In genomic region chr16:3864562-3864961, GRCh38 we compare ENCODE assay signal across 15 cellular contexts. TPM values are rescaled to one million over a fixed set of nuclear protein-coding genes. Genes with fewer than 3 reads are reported as not detected.
DNase-seq lines count a peak whose midpoint lies in the region; ATAC-seq and TF ChIP-seq lines count a peak whose summit lies in the region.
"Had no signal": no experiment of that assay in that cellular context is flagged by ENCODE, and none has a peak within 500 bp of the region (broad histone marks: within the 10 kb centered on the region; RNA-seq: fewer than 3 reads in every experiment).

No MANE protein-coding gene starts in this region.

- peaks cover 85% of the 10 kb centered on the region for H3K4me1 ChIP-seq in CD8-positive, alpha-beta memory T cell (ENCODE audit: insufficient read depth, low read length)
- peaks cover 67 to 100% (median 94%) of the 10 kb centered on the region in 4 donors for H3K4me1 ChIP-seq in esophagus muscularis mucosa

- H3K27me3 Mint-ChIP-seq in activated naive CD4-positive, alpha-beta T cell treated with anti-CD3 and anti-CD28 coated beads for 36 hours (ENCODE audit: low read depth): no peaks in the 10 kb centered on the region
- no peaks in the 10 kb centered on the region for H3K27me3 Mint-ChIP-seq in CD8-positive, alpha-beta memory T cell
- no peaks in the 10 kb centered on the region for H3K27me3 Mint-ChIP-seq in effector memory CD8-positive, alpha-beta T cell

- DNase-seq in activated naive CD4-positive, alpha-beta T cell treated with anti-CD3 and anti-CD28 coated beads, Interleukin-2, amount 50 U/mL, for 72 hours (ENCODE audit: low spot score in 2 of 2): no peak
- DNase-seq in activated naive CD4-positive, alpha-beta T cell treated with anti-CD3 and anti-CD28 coated beads for 36 hours: no peak
- DNase-seq in CD8-positive, alpha-beta memory T cell: no peak
- DNase-seq in effector memory CD8-positive, alpha-beta T cell: no peak
- no peak for DNase-seq in stimulated activated effector memory CD8-positive, alpha-beta T cell treated with anti-CD3 and anti-CD28 coated beads, Interleukin-12 subunit alpha, Interleukin-12 subunit beta, amount 100 ng/mL, for 72 hours (ENCODE audit: low spot score in 2 of 2)
- DNase-seq in esophagus muscularis mucosa (ENCODE audit: extremely low spot score): no peak
- no peak for DNase-seq in NK-92 treated with Interleukin-12 subunit alpha and Interleukin-12 subunit beta, amount 100 ng/mL, for 24 hours (lab: John Stamatoyannopoulos, UW)
- DNase-seq: ACHN, BE2C, KBM-7, NCI-H1048, NCI-H2227 treated with DMSO at 0.1 percent for 48 hours, NCI-H526 treated with DMSO at 0.1 percent for 48 hours had no signal

- H3K36me3 ChIP-seq in CD8-positive, alpha-beta memory T cell (ENCODE audit: insufficient read depth, low read length): no peaks in the 10 kb centered on the region
- no peaks in the 10 kb centered on the region for H3K36me3 ChIP-seq in esophagus muscularis mucosa
- H3K36me3 ChIP-seq: BE2C had no signal

- TF ChIP-seq CTCF in esophagus muscularis mucosa (IDR thresholded peaks at IDR 0.05): no peak

- no peak overlapping the region for H3K4me3 ChIP-seq in CD8-positive, alpha-beta memory T cell (ENCODE audit: low read length)
- no peak overlapping the region for H3K4me3 ChIP-seq in esophagus muscularis mucosa

- H3K27ac Mint-ChIP-seq in activated naive CD4-positive, alpha-beta T cell treated with anti-CD3 and anti-CD28 coated beads, Interleukin-2, amount 50 U/mL, for 72 hours: no peak overlapping the region
- H3K27ac Mint-ChIP-seq in activated naive CD4-positive, alpha-beta T cell treated with anti-CD3 and anti-CD28 coated beads for 36 hours: no peak overlapping the region
- H3K27ac Mint-ChIP-seq in CD8-positive, alpha-beta memory T cell: peak overlapping the region in 6 of 8 donors; percentile 29 to 92 (median 52)
- H3K27ac Mint-ChIP-seq in effector memory CD8-positive, alpha-beta T cell: no peak overlapping the region
- no peak overlapping the region for H3K27ac Mint-ChIP-seq in stimulated activated effector memory CD8-positive, alpha-beta T cell treated with anti-CD3 and anti-CD28 coated beads, Interleukin-12 subunit alpha, Interleukin-12 subunit beta, amount 100 ng/mL, for 72 hours

- no peak for TF ChIP-seq POLR2A in esophagus muscularis mucosa (IDR thresholded peaks at IDR 0.05; ENCODE audit: low read depth)

- POLR2A ChIA-PET in CD8-positive, alpha-beta memory T cell (lab: Charles Lee): no interaction called here

- H3K4me1 Mint-ChIP-seq in activated naive CD4-positive, alpha-beta T cell treated with anti-CD3 and anti-CD28 coated beads for 36 hours (ENCODE audit: low read depth): peaks cover 71% of the 10 kb centered on the region
- H3K4me1 Mint-ChIP-seq in CD8-positive, alpha-beta memory T cell: peaks cover 88 to 99% (median 93%) of the 10 kb centered on the region in 3 donors
- peaks cover 63 to 67% of the 10 kb centered on the region in 2 donors for H3K4me1 Mint-ChIP-seq in effector memory CD8-positive, alpha-beta T cell (ENCODE audit: low read depth in 2 of 2)
- peaks cover 73% of the 10 kb centered on the region for H3K4me1 Mint-ChIP-seq in stimulated activated effector memory CD8-positive, alpha-beta T cell treated with anti-CD3 and anti-CD28 coated beads, Interleukin-12 subunit alpha, Interleukin-12 subunit beta, amount 100 ng/mL, for 72 hours

- ATAC-seq in activated naive CD4-positive, alpha-beta T cell treated with anti-CD3 and anti-CD28 coated beads, Interleukin-2, amount 50 U/mL, for 72 hours: peak; percentile 59 to 78
- no peak for ATAC-seq in effector memory CD8-positive, alpha-beta T cell (replicated peaks)
- peak; percentile 70 for ATAC-seq in stimulated activated effector memory CD8-positive, alpha-beta T cell treated with anti-CD3 and anti-CD28 coated beads, Interleukin-12 subunit alpha, Interleukin-12 subunit beta, amount 100 ng/mL, for 72 hours

- intact Hi-C loops in activated naive CD4-positive, alpha-beta T cell treated with anti-CD3 and anti-CD28 coated beads for 36 hours (cut with micrococcal nuclease): no loop called here
- intact Hi-C loops in esophagus muscularis mucosa (cut with DNase I): no loop called here

- no peaks in the 10 kb centered on the region for H3K27me3 ChIP-seq in CD8-positive, alpha-beta memory T cell (ENCODE audit: insufficient read depth, low read length, poor library complexity, severe bottlenecking)
- H3K27me3 ChIP-seq in esophagus muscularis mucosa: no peaks in the 10 kb centered on the region
- H3K27me3 ChIP-seq: BE2C had no signal

- 93% methylated on average over 5 of the region's 5 CpGs for WGBS in esophagus muscularis mucosa

- no peak overlapping the region for H3K27ac ChIP-seq in CD8-positive, alpha-beta memory T cell (ENCODE audit: low read depth, low read length)
- H3K27ac ChIP-seq in esophagus muscularis mucosa (replicated peaks in 1 of 4): no peak overlapping the region
- H3K27ac ChIP-seq: HL-60, RWPE1 had no signal

- TF ChIP-seq EP300 in esophagus muscularis mucosa (IDR thresholded peaks at IDR 0.05): no peak

- no peaks in the 10 kb centered on the region for H3K36me3 Mint-ChIP-seq in activated naive CD4-positive, alpha-beta T cell treated with anti-CD3 and anti-CD28 coated beads, Interleukin-2, amount 50 U/mL, for 72 hours
- H3K36me3 Mint-ChIP-seq in activated naive CD4-positive, alpha-beta T cell treated with anti-CD3 and anti-CD28 coated beads for 36 hours (ENCODE audit: low read depth): peaks cover 2% of the 10 kb centered on the region
- peaks cover 0 to 11% (median 6%) of the 10 kb centered on the region in 3 donors for H3K36me3 Mint-ChIP-seq in CD8-positive, alpha-beta memory T cell
- peaks cover 14% of the 10 kb centered on the region for H3K36me3 Mint-ChIP-seq in effector memory CD8-positive, alpha-beta T cell (ENCODE audit: insufficient read depth)
- no peaks in the 10 kb centered on the region for H3K36me3 Mint-ChIP-seq in stimulated activated effector memory CD8-positive, alpha-beta T cell treated with anti-CD3 and anti-CD28 coated beads, Interleukin-12 subunit alpha, Interleukin-12 subunit beta, amount 100 ng/mL, for 72 hours

- CTCF ChIA-PET in activated naive CD4-positive, alpha-beta T cell treated with anti-CD3 and anti-CD28 coated beads for 36 hours (lab: Charles Lee): no interaction called here
- CTCF ChIA-PET in CD8-positive, alpha-beta memory T cell (lab: Charles Lee): interaction anchor here (1.2 kb wide), 1 partner anchor 14 kb away, joined by 3 read pairs; no protein-coding TSS in a partner anchor

- no peaks in the 10 kb centered on the region for H3K9me3 Mint-ChIP-seq in activated naive CD4-positive, alpha-beta T cell treated with anti-CD3 and anti-CD28 coated beads, Interleukin-2, amount 50 U/mL, for 72 hours
- H3K9me3 Mint-ChIP-seq in activated naive CD4-positive, alpha-beta T cell treated with anti-CD3 and anti-CD28 coated beads for 36 hours: no peaks in the 10 kb centered on the region
- H3K9me3 Mint-ChIP-seq in CD8-positive, alpha-beta memory T cell: no peaks in the 10 kb centered on the region
- no peaks in the 10 kb centered on the region for H3K9me3 Mint-ChIP-seq in effector memory CD8-positive, alpha-beta T cell
- H3K9me3 Mint-ChIP-seq in stimulated activated effector memory CD8-positive, alpha-beta T cell treated with anti-CD3 and anti-CD28 coated beads, Interleukin-12 subunit alpha, Interleukin-12 subunit beta, amount 100 ng/mL, for 72 hours: no peaks in the 10 kb centered on the region

- no peak overlapping the region for H3K4me3 Mint-ChIP-seq in activated naive CD4-positive, alpha-beta T cell treated with anti-CD3 and anti-CD28 coated beads for 36 hours
- peak overlapping the region in 2 of 7 donors; percentile 4 to 25 for H3K4me3 Mint-ChIP-seq in CD8-positive, alpha-beta memory T cell
- peak overlapping the region; percentile 11 to 32 for H3K4me3 Mint-ChIP-seq in effector memory CD8-positive, alpha-beta T cell
- H3K4me3 Mint-ChIP-seq in stimulated activated effector memory CD8-positive, alpha-beta T cell treated with anti-CD3 and anti-CD28 coated beads, Interleukin-12 subunit alpha, Interleukin-12 subunit beta, amount 100 ng/mL, for 72 hours: no peak overlapping the region

- H3K9me3 ChIP-seq in CD8-positive, alpha-beta memory T cell (ENCODE audit: low read length): no peaks in the 10 kb centered on the region
- H3K9me3 ChIP-seq in esophagus muscularis mucosa: no peaks in the 10 kb centered on the region
- H3K9me3 ChIP-seq: BE2C had no signal

RNA-seq across cellular contexts. Expression of gene CREBBP, which starts 16.0 kb away (rescaled TPM):
- total RNA-seq in activated naive CD4-positive, alpha-beta T cell treated with anti-CD3 and anti-CD28 coated beads, Interleukin-2, amount 50 U/mL, for 72 hours: 10 to 100 TPM; 39.9 to 50.0 TPM
- total RNA-seq in activated naive CD4-positive, alpha-beta T cell treated with anti-CD3 and anti-CD28 coated beads for 36 hours: 10 to 100 TPM; 29.9 to 33.0 TPM
- total RNA-seq in CD8-positive, alpha-beta memory T cell: 10 to 100 TPM; 48.8 to 51.1 TPM
- 15.5 TPM for polyA plus RNA-seq in CD8-positive, alpha-beta memory T cell
- total RNA-seq in esophagus muscularis mucosa: 100 to 1,000 TPM in 1 of 4 donors, 10 to 100 TPM in 3; 48.2 to 112 (median 74.9) TPM

Comparison
In these comparisons a context has a peak if more than half of its experiments do, and no peak if none do; other contexts are left out.
1. H3K27ac Mint-ChIP-seq: peak in CD8-positive, alpha-beta memory T cell (6 of 8); none in activated naive CD4-positive, alpha-beta T cell treated with anti-CD3 and anti-CD28 coated beads, Interleukin-2, amount 50 U/mL, for 72 hours (0 of 2), activated naive CD4-positive, alpha-beta T cell treated with anti-CD3 and anti-CD28 coated beads for 36 hours (single experiment), effector memory CD8-positive, alpha-beta T cell (0 of 2) and stimulated activated effector memory CD8-positive, alpha-beta T cell treated with anti-CD3 and anti-CD28 coated beads, Interleukin-12 subunit alpha, Interleukin-12 subunit beta, amount 100 ng/mL, for 72 hours (single experiment).
2. H3K4me3 Mint-ChIP-seq: peak in effector memory CD8-positive, alpha-beta T cell (2 of 2); none in activated naive CD4-positive, alpha-beta T cell treated with anti-CD3 and anti-CD28 coated beads for 36 hours (single experiment) and stimulated activated effector memory CD8-positive, alpha-beta T cell treated with anti-CD3 and anti-CD28 coated beads, Interleukin-12 subunit alpha, Interleukin-12 subunit beta, amount 100 ng/mL, for 72 hours (single experiment).